In genomic region chr3:149971403-149972075, GRCh38 we compare ENCODE assay signal across 8 cellular contexts. TPM values are rescaled to one million over a fixed set of nuclear protein-coding genes. Genes with fewer than 3 reads are reported as not detected.
DNase-seq lines count a peak whose midpoint lies in the region; ATAC-seq and TF ChIP-seq lines count a peak whose summit lies in the region.

No MANE protein-coding gene starts in this region.

- WGBS in thymus = 2% methylated on average over 42 of the region's 42 CpGs

- H3K4me1 ChIP-seq in thymus (ENCODE audit: control insufficient read depth, insufficient read depth, low read length) = no peaks in the 10 kb centered on the region

- peak overlapping the region; percentile 96 for H3K4me3 Mint-ChIP-seq in natural killer cell

- H3K36me3 ChIP-seq in thymus (ENCODE audit: control insufficient read depth, insufficient read depth) = no peaks in the 10 kb centered on the region

- peak; percentile 30 for ATAC-seq in GM18502 (IDR thresholded peaks at IDR 0.05; ENCODE audit: poor library complexity, unreplicated experiment)
- peak; percentile 4 for ATAC-seq in HG03439 (IDR thresholded peaks at IDR 0.05; ENCODE audit: unreplicated experiment)
- ATAC-seq in natural killer cell = peak; percentile 2 to 33 (median 8)
- no peak for ATAC-seq in GM18520 (IDR thresholded peaks at IDR 0.05; ENCODE audit: unreplicated experiment)

- peaks cover 23 to 36% of the 10 kb centered on the region in 2 donors for H3K27me3 Mint-ChIP-seq in natural killer cell (ENCODE audit: low read depth in 2 of 2)

- H3K4me3 ChIP-seq in fibroblast of the aortic adventitia (ENCODE audit: low read depth, low read length) (peak overlapping the region; percentile 88), thymus (ENCODE audit: low read length) (peak overlapping the region; percentile 78)

- peak overlapping the region; percentile 3 for H3K27ac ChIP-seq in thymus (ENCODE audit: low read depth)

- H3K36me3 Mint-ChIP-seq in natural killer cell = no peaks in the 10 kb centered on the region

- peaks cover 21% of the 10 kb centered on the region for H3K27me3 ChIP-seq in thymus (ENCODE audit: control insufficient read depth, insufficient read depth)

- no peaks in the 10 kb centered on the region for H3K9me3 ChIP-seq in thymus (ENCODE audit: control insufficient read depth)

- H3K4me1 Mint-ChIP-seq in natural killer cell = peaks cover 20 to 26% of the 10 kb centered on the region in 2 donors

- peak overlapping the region; percentile 59 to 75 for H3K27ac Mint-ChIP-seq in natural killer cell

- no peaks in the 10 kb centered on the region for H3K9me3 Mint-ChIP-seq in natural killer cell

- DNase-seq in NCI-H82 treated with DMSO at 0.1 percent for 48 hours (lab: John Stamatoyannopoulos, UW; ENCODE audit: unreplicated experiment) (peak; percentile 61), fibroblast of the aortic adventitia (ENCODE audit: low read depth) (peak; percentile 66), natural killer cell (peak; percentile 26)
- peak; percentile 10 for DNase-seq in activated T-helper 9 cell treated with anti-CD3 and anti-CD28 coated beads, Interleukin-2, amount 50 U/mL, for 16 hours (ENCODE audit: low read depth)

- intact Hi-C loops in natural killer cell (cut with micrococcal nuclease) = no loop called here

- TF ChIP-seq CTCF in fibroblast of the aortic adventitia (IDR thresholded peaks at IDR 0.05; ENCODE audit: insufficient read depth, low read length) = no peak
- no peak for TF ChIP-seq CTCF in natural killer cell (IDR thresholded peaks at IDR 0.05)

RNA-seq across cellular contexts. Expression of gene PFN2, which starts 0.8 kb away (rescaled TPM):
- total RNA-seq in fibroblast of the aortic adventitia (ENCODE audit: low replicate concordance) = 161 and 198 TPM in 2 replicates
- 1 to 10 TPM; 3.4 to 4.9 (median 4.8) TPM for total RNA-seq in natural killer cell
- 73.9 TPM for polyA plus RNA-seq in thymus

Comparison
In these comparisons a context has a peak if more than half of its experiments do, and no peak if none do; other contexts are left out.
1. DNase-seq: peak in every context shown above with its lines; median percentile 66 in fibroblast of the aortic adventitia; 61 in NCI-H82 treated with DMSO at 0.1 percent for 48 hours; 26 in natural killer cell; 10 in activated T-helper 9 cell treated with anti-CD3 and anti-CD28 coated beads, Interleukin-2, amount 50 U/mL, for 16 hours.
2. RNA of gene PFN2, which starts 0.8 kb away (total RNA-seq): 161 to 198 TPM in fibroblast of the aortic adventitia; 3.4 to 4.9 TPM in natural killer cell; every median in the first group is over 10 times any median in the second.